In genomic region chr10:63720689-63721088, GRCh38 we compare ENCODE assay signal across 10 cellular contexts.
DNase-seq lines count a peak whose midpoint lies in the region; ATAC-seq and TF ChIP-seq lines count a peak whose summit lies in the region.
"Had no signal": no experiment of that assay in that cellular context is flagged by ENCODE, and none has a peak within 500 bp of the region (broad histone marks: within the 10 kb centered on the region; RNA-seq: fewer than 3 reads in every experiment).

No MANE protein-coding gene starts in this region.

- H3K4me3 Mint-ChIP-seq in naive thymus-derived CD8-positive, alpha-beta T cell: peak overlapping the region in 2 of 10 donors; percentile 9 to 14
- H3K4me3 Mint-ChIP-seq in CD14-positive monocyte: no peak overlapping the region

- POLR2A ChIA-PET in naive thymus-derived CD8-positive, alpha-beta T cell (lab: Charles Lee): no interaction called here

- DNase-seq in naive thymus-derived CD8-positive, alpha-beta T cell: peak in 1 of 10 donors; percentile 3
- DNase-seq in nucleus accumbens (lab: John Stamatoyannopoulos, UW): no peak
- no peak for DNase-seq in 8988T
- DNase-seq in CD14-positive monocyte (ENCODE audit: low spot score): no peak
- no peak for DNase-seq in middle frontal gyrus (ENCODE audit: extremely low spot score, low spot score)

- peaks cover 6 to 38% (median 11%) of the 10 kb centered on the region in 5 donors for H3K27me3 Mint-ChIP-seq in naive thymus-derived CD8-positive, alpha-beta T cell
- H3K27me3 Mint-ChIP-seq in CD14-positive monocyte (ENCODE audit: low read depth in 3 of 3): peaks cover 0 to 17% (median 4%) of the 10 kb centered on the region in 3 donors

- peaks cover 0 to 2% (median 0%) of the 10 kb centered on the region in 9 donors for H3K9me3 Mint-ChIP-seq in naive thymus-derived CD8-positive, alpha-beta T cell
- no peaks in the 10 kb centered on the region for H3K9me3 Mint-ChIP-seq in CD14-positive monocyte
- H3K9me3 Mint-ChIP-seq: activated T-cell treated with anti-CD3 and anti-CD28 coated beads, Interleukin-2, amount 50 U/mL, for 4 hours had no signal

- no peak for TF ChIP-seq CTCF in CD14-positive monocyte (IDR thresholded peaks at IDR 0.05)

- ATAC-seq in GM18858 (IDR thresholded peaks at IDR 0.05; ENCODE audit: unreplicated experiment): peak; percentile 64
- peak; percentile 81 for ATAC-seq in GM21619 (IDR thresholded peaks at IDR 0.05; ENCODE audit: unreplicated experiment)
- peak; percentile 80 for ATAC-seq in HG03571 (IDR thresholded peaks at IDR 0.05; ENCODE audit: unreplicated experiment)
- ATAC-seq in naive thymus-derived CD8-positive, alpha-beta T cell: peak; percentile 45 to 51

- H3K27ac Mint-ChIP-seq in naive thymus-derived CD8-positive, alpha-beta T cell: peak overlapping the region in 6 of 10 donors; percentile 12 to 88 (median 81)
- H3K27ac Mint-ChIP-seq in CD14-positive monocyte: peak overlapping the region in 2 of 7 donors; percentile 30 to 33

- intact Hi-C loops in CD14-positive monocyte (cut with micrococcal nuclease): loop anchor here in 1 of 2 donors (10.0 kb wide), 1 partner anchor 546 kb away; no protein-coding TSS in a partner anchor

- peaks cover 2 to 10% (median 5%) of the 10 kb centered on the region in 4 donors for H3K4me1 Mint-ChIP-seq in naive thymus-derived CD8-positive, alpha-beta T cell
- H3K4me1 Mint-ChIP-seq in CD14-positive monocyte: peaks cover 32% of the 10 kb centered on the region

- no peaks in the 10 kb centered on the region for H3K36me3 Mint-ChIP-seq in naive thymus-derived CD8-positive, alpha-beta T cell
- no peaks in the 10 kb centered on the region for H3K36me3 Mint-ChIP-seq in CD14-positive monocyte
- H3K36me3 Mint-ChIP-seq: naive B cell had no signal
